ENCODE assay signal across 8 cellular contexts in genomic region chr12:6689000-6689882, GRCh38. TPM values are rescaled to one million over a fixed set of nuclear protein-coding genes. Genes with fewer than 3 reads are reported as not detected.
DNase-seq lines count a peak whose midpoint lies in the region; ATAC-seq and TF ChIP-seq lines count a peak whose summit lies in the region.

Gene ZNF384 (minus strand): TSS chr12:6689375. CDS start chr12:6679520, 9,855 bp downstream.

- peak; percentile 40 to 50 for TF ChIP-seq POLR2A in suprapubic skin (IDR thresholded peaks at IDR 0.05)

- TF ChIP-seq EP300 in suprapubic skin (IDR thresholded peaks at IDR 0.05) = no peak

- TF ChIP-seq CTCF in suprapubic skin (IDR thresholded peaks at IDR 0.05) = peak in 1 of 2 donors; percentile 29

- H3K27ac ChIP-seq in suprapubic skin = peak within 1 kb of the TSS; percentile 95

- H3K9me3 Mint-ChIP-seq in activated naive CD4-positive, alpha-beta T cell treated with anti-CD3 and anti-CD28 coated beads, Interleukin-2, amount 50 U/mL, for 72 hours = no peaks in the 10 kb centered on the region

- H3K27me3 ChIP-seq in suprapubic skin = no peaks in the 10 kb centered on the region

- peak within 1 kb of the TSS; percentile 90 to 96 for H3K27ac Mint-ChIP-seq in activated naive CD4-positive, alpha-beta T cell treated with anti-CD3 and anti-CD28 coated beads, Interleukin-2, amount 50 U/mL, for 72 hours

- H3K36me3 Mint-ChIP-seq in activated naive CD4-positive, alpha-beta T cell treated with anti-CD3 and anti-CD28 coated beads, Interleukin-2, amount 50 U/mL, for 72 hours = peaks cover 10 to 26% of the 10 kb centered on the region in 2 donors

- DNase-seq in NCI-H1092 treated with DMSO at 0.1 percent for 48 hours (lab: John Stamatoyannopoulos, UW) = peak; percentile 99
- peak; percentile 76 for DNase-seq in SKM-1 (lab: John Stamatoyannopoulos, UW; ENCODE audit: unreplicated experiment)
- DNase-seq in activated naive CD4-positive, alpha-beta T cell treated with anti-CD3 and anti-CD28 coated beads, Interleukin-2, amount 50 U/mL, for 72 hours (ENCODE audit: low spot score in 2 of 2) = peak; percentile 83 to 95
- peak; percentile 100 for DNase-seq in globus pallidus (ENCODE audit: low spot score)
- DNase-seq in nucleus accumbens (lab: John Stamatoyannopoulos, UW) = peak; percentile 88 to 100 (median 98)
- peak; percentile 98 to 99 for DNase-seq in suprapubic skin (ENCODE audit: low spot score in 2 of 2)

- peaks cover 34% of the 10 kb centered on the region for H3K4me1 ChIP-seq in suprapubic skin

- 1% methylated on average over 69 of the region's 72 CpGs for WGBS in suprapubic skin

- H3K4me3 ChIP-seq in GM08714 (ENCODE audit: low read length) = peak within 1 kb of the TSS; percentile 92
- H3K4me3 ChIP-seq in suprapubic skin = peak within 1 kb of the TSS; percentile 84

- peak; percentile 83 for ATAC-seq in HG02610 (IDR thresholded peaks at IDR 0.05; ENCODE audit: unreplicated experiment)
- peak; percentile 91 to 92 for ATAC-seq in activated naive CD4-positive, alpha-beta T cell treated with anti-CD3 and anti-CD28 coated beads, Interleukin-2, amount 50 U/mL, for 72 hours

- H3K36me3 ChIP-seq in suprapubic skin = no peaks in the 10 kb centered on the region

- H3K9me3 ChIP-seq in suprapubic skin = no peaks in the 10 kb centered on the region

RNA-seq across cellular contexts. Expression of gene ZNF384, which starts in this region (rescaled TPM):
- total RNA-seq in activated naive CD4-positive, alpha-beta T cell treated with anti-CD3 and anti-CD28 coated beads, Interleukin-2, amount 50 U/mL, for 72 hours = 10 to 100 TPM; 77.1 to 92.6 TPM
- 10 to 100 TPM; 34.5 to 72.0 (median 42.2) TPM for total RNA-seq in suprapubic skin

Comparison
In these comparisons a context has a peak if more than half of its experiments do, and no peak if none do; other contexts are left out.
1. Peak in every context shown above with its lines: DNase-seq, ATAC-seq, H3K4me3 ChIP-seq and H3K27ac ChIP-seq.